Comparison of ENCODE assay signal across 14 cellular contexts in the genomic region with DNA sequence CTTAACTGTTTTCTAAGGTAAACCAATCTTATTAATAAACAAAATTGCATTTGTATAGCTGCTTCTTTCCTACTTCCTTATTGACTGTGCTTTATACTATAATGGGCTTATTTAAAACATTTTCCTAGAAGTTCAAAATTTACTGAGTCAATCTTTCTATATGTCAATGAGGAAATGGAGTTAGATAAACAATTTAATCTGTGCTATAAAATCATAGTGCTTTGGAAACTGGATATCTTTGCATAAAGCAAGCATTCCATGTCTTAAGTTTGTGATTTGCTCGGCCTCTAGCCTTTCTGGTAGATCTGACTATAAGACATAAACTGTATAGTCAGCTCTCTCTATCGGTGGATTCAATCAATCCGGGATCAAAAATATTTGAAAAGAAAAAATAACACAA.
A peak's percentile ranks its signal among the peaks of the same experiment; 100 is the strongest.
DNase-seq lines count a peak whose midpoint lies in the region; ATAC-seq, FAIRE-seq and TF ChIP-seq lines count a peak whose summit lies in the region.
"Had no signal": no experiment of that assay in that cellular context is flagged by ENCODE, and none has a peak within 500 bp of the region (broad histone marks: within the 10 kb centered on the region; RNA-seq: fewer than 3 reads in every experiment).

No MANE protein-coding gene starts in this region.

- H3K27me3 Mint-ChIP-seq in activated CD8-positive, alpha-beta T cell treated with anti-CD3 and anti-CD28 coated beads, Interleukin-2, amount 10 ng/mL, durations not matched to agents 7 days and 5 days (ENCODE audit: low read depth): peaks cover 6% of the 10 kb centered on the region

- FAIRE-seq in pancreas (lab: Jason Lieb, UNC): peak; percentile 78
- FAIRE-seq: GM19239, H54 had no signal

- WGBS in pancreas, 2 donors: 76 to 89% methylated on average over 3 of the region's 3 CpGs

- CTCF ChIA-PET in activated CD8-positive, alpha-beta T cell treated with anti-CD3 and anti-CD28 coated beads, Interleukin-2, amount 10 ng/mL, durations not matched to agents 7 days and 5 days (lab: Charles Lee): no interaction called here

- H3K36me3 ChIP-seq in left ventricle myocardium inferior: no peaks in the 10 kb centered on the region
- no peaks in the 10 kb centered on the region for H3K36me3 ChIP-seq in pancreas

- POLR2A ChIA-PET in activated CD8-positive, alpha-beta T cell treated with anti-CD3 and anti-CD28 coated beads, Interleukin-2, amount 10 ng/mL, durations not matched to agents 7 days and 5 days (lab: Charles Lee): no interaction called here

- H3K4me3 ChIP-seq in left ventricle myocardium inferior: peak overlapping the region; percentile 43
- H3K4me3 ChIP-seq in pancreas: no peak overlapping the region

- no peaks in the 10 kb centered on the region for H3K9me3 Mint-ChIP-seq in activated CD8-positive, alpha-beta T cell treated with anti-CD3 and anti-CD28 coated beads, Interleukin-2, amount 10 ng/mL, durations not matched to agents 7 days and 5 days (ENCODE audit: insufficient read depth)

- no peak overlapping the region for H3K27ac Mint-ChIP-seq in activated CD8-positive, alpha-beta T cell treated with anti-CD3 and anti-CD28 coated beads, Interleukin-2, amount 10 ng/mL, durations not matched to agents 7 days and 5 days

- H3K4me3 Mint-ChIP-seq in activated CD8-positive, alpha-beta T cell treated with anti-CD3 and anti-CD28 coated beads, Interleukin-2, amount 10 ng/mL, durations not matched to agents 7 days and 5 days: no peak overlapping the region

- H3K36me3 Mint-ChIP-seq in activated CD8-positive, alpha-beta T cell treated with anti-CD3 and anti-CD28 coated beads, Interleukin-2, amount 10 ng/mL, durations not matched to agents 7 days and 5 days (ENCODE audit: low read depth): no peaks in the 10 kb centered on the region

- peaks cover 18% of the 10 kb centered on the region for H3K4me1 Mint-ChIP-seq in activated CD8-positive, alpha-beta T cell treated with anti-CD3 and anti-CD28 coated beads, Interleukin-2, amount 10 ng/mL, durations not matched to agents 7 days and 5 days (ENCODE audit: low read depth)

- H3K27me3 ChIP-seq in left ventricle myocardium inferior (ENCODE audit: low read depth): no peaks in the 10 kb centered on the region
- no peaks in the 10 kb centered on the region for H3K27me3 ChIP-seq in pancreas

- TF ChIP-seq CTCF in left ventricle myocardium inferior (IDR thresholded peaks at IDR 0.05; ENCODE audit: borderline replicate concordance): no peak
- TF ChIP-seq CTCF in pancreas (IDR thresholded peaks at IDR 0.05): no peak

- peaks cover 34% of the 10 kb centered on the region for H3K4me1 ChIP-seq in left ventricle myocardium inferior
- H3K4me1 ChIP-seq in pancreas: no peaks in the 10 kb centered on the region

- ATAC-seq in pancreas (no peak), HG02852 (IDR thresholded peaks at IDR 0.05; ENCODE audit: unreplicated experiment) (no peak)
- ATAC-seq in activated CD8-positive, alpha-beta T cell treated with anti-CD3 and anti-CD28 coated beads, Interleukin-2, amount 10 ng/mL, durations not matched to agents 7 days and 5 days: no peak

- DNase-seq in left ventricle myocardium inferior (no peak), cardiac septum (ENCODE audit: low spot score) (no peak), fibroblast of peridontal ligament (ENCODE audit: extremely low read depth) (peak; percentile 15), pancreas (no peak), GDM1 (lab: John Stamatoyannopoulos, UW) (no peak)
- no peak for DNase-seq in activated CD8-positive, alpha-beta T cell treated with anti-CD3 and anti-CD28 coated beads, Interleukin-2, amount 10 ng/mL, durations not matched to agents 7 days and 5 days
- DNase-seq: MV-4-11, NCI-H1417, NCI-H1930, NCI-H446 treated with DMSO at 0.1 percent for 48 hours had no signal

- H3K27ac ChIP-seq in left ventricle myocardium inferior (replicated peaks) (peak overlapping the region; percentile 59), pancreas (no peak overlapping the region)
- H3K27ac ChIP-seq: C4-2B had no signal

- H3K9me3 ChIP-seq in left ventricle myocardium inferior (replicated peaks) (peaks cover 5% of the 10 kb centered on the region), pancreas (no peaks in the 10 kb centered on the region)

- intact Hi-C loops in left ventricle myocardium inferior (cut with micrococcal nuclease): no loop called here
- intact Hi-C loops in cardiac septum (cut with DNase I): no loop called here
- intact Hi-C loops in pancreas (cut with DNase I): no loop called here
